In the genomic region with DNA sequence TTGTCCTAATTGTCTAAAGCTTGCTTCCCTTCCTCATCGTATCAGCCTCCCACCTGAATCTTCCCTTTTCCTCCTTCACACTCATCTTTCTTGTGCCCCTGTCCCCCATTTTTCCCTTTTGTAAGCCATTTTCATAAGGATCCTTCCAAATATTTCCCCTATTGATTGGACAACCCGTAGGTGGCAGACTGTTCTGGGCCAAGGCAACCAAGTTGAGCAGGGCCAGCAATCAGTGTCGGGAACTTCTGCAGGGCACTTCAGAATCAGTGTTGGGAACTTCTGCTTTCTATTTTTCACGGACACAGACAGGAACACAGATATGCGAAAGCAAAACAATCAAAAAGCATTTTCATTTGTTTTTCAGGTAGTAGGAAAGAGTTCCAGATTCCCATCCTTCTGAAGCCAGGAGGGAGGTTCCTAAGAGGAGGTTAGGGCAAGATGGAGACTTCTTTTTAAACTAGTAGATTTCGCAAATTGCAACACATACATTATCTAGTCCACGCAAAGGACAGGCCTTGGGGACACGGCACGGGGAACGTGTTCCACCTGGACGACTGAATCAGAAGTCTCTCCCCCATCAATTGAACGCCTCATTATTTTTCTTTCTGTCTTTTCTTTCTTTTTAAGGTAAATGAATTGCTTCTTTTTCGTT, we compare ENCODE assay signal across 8 cellular contexts. TPM values are rescaled to one million over a fixed set of nuclear protein-coding genes. Genes with fewer than 3 reads are reported as not detected.
A peak's percentile ranks its signal among the peaks of the same experiment; 100 is the strongest.
DNase-seq lines count a peak whose midpoint lies in the region; ATAC-seq and TF ChIP-seq lines count a peak whose summit lies in the region.

No MANE protein-coding gene starts in this region.

- H3K4me3 ChIP-seq in AG04449 (ENCODE audit: low read depth, low read length) (peak overlapping the region; percentile 77), astrocyte of the cerebellum (ENCODE audit: low read depth, low read length) (peak overlapping the region; percentile 79), rectal smooth muscle tissue (ENCODE audit: low read length) (peak overlapping the region; percentile 57)

- H3K9ac ChIP-seq in rectal smooth muscle tissue (ENCODE audit: low read length) = peak overlapping the region; percentile 49

- no peak for ATAC-seq in GM21529 (IDR thresholded peaks at IDR 0.05; ENCODE audit: unreplicated experiment)

- POLR2A ChIA-PET in AG04449 (lab: Yijun Ruan, JAX) = interaction anchor here (1.0 to 1.3 kb wide), 4 partner anchors 11 to 302 kb away, joined by 3 to 5 read pairs (median 4); no protein-coding TSS in a partner anchor

- DNase-seq in AG04449 (ENCODE audit: low read depth, low spot score) (no peak), NCI-H460 (ENCODE audit: extremely low read depth, low read depth) (peak; percentile 58), astrocyte of the cerebellum (ENCODE audit: low read depth) (no peak), hepatic stellate cell (ENCODE audit: low spot score) (peak; percentile 59), COR-L47 (lab: John Stamatoyannopoulos, UW) (no peak)

- TF ChIP-seq CTCF in AG04449 (IDR thresholded peaks at IDR 0.05; ENCODE audit: insufficient read depth, low read length, missing control alignments) = peak; percentile 42
- peak; percentile 36; the same call in 2 of the 3 replicates for TF ChIP-seq CTCF in GM12872 (IDR thresholded peaks at IDR 0.05; ENCODE audit: insufficient read depth, low read depth, low read length)
- TF ChIP-seq CTCF in astrocyte of the cerebellum (IDR thresholded peaks at IDR 0.05; ENCODE audit: low read depth, low read length, missing control alignments) = peak; percentile 69

- CTCF ChIA-PET in AG04449 (lab: Yijun Ruan, JAX) = interaction anchor here (0.8 to 1.2 kb wide), 7 partner anchors 39 to 361 kb away, joined by 3 to 6 read pairs (median 4); no protein-coding TSS in a partner anchor

- in situ Hi-C loops in astrocyte of the cerebellum (cut with HindIII; ENCODE audit: low sequenced_read_pairs) = loop anchor here (5.0 kb wide), 1 partner anchor 81 kb away; no protein-coding TSS in a partner anchor

- peaks cover 8% of the 10 kb centered on the region for H3K4me1 ChIP-seq in rectal smooth muscle tissue (ENCODE audit: control insufficient read depth, insufficient read depth, low read length)

- H3K27ac ChIP-seq in rectal smooth muscle tissue (ENCODE audit: low read depth, low read length) = peak overlapping the region; percentile 76

- H3K36me3 ChIP-seq in rectal smooth muscle tissue (ENCODE audit: control insufficient read depth, insufficient read depth, low read length) = no peaks in the 10 kb centered on the region

- no peaks in the 10 kb centered on the region for H3K27me3 ChIP-seq in rectal smooth muscle tissue (ENCODE audit: control insufficient read depth, insufficient read depth, low read length)

RNA-seq across cellular contexts. Expression of a gene that starts 0.7 kb away (rescaled TPM):
- total RNA-seq in NCI-H460 (2014; rRNA removed; shearing (Covaris generic)) = 103 and 106 TPM in 2 replicates
- polyA plus RNA-seq in NCI-H460 (2014; cell fraction: nucleus; rRNA removed) = 68.5 and 90.7 TPM in 2 replicates

Comparison
In these comparisons a context has a peak if more than half of its experiments do, and no peak if none do; other contexts are left out.
1. DNase-seq: peak in NCI-H460 (single experiment) and hepatic stellate cell (single experiment); none in AG04449 (single experiment), astrocyte of the cerebellum (single experiment) and COR-L47 (single experiment).
2. Peak in every context shown above with its lines, with median percentiles within 50 percentile points of each other: H3K4me3 ChIP-seq and CTCF ChIP-seq.